In genomic region chr6:6918216-6918983, GRCh38 we compare ENCODE assay signal across 8 cellular contexts.
DNase-seq lines count a peak whose midpoint lies in the region; ATAC-seq and TF ChIP-seq lines count a peak whose summit lies in the region.

No MANE protein-coding gene starts in this region.

- CTCF ChIA-PET in activated CD4-positive, alpha-beta memory T cell treated with anti-CD3 and anti-CD28 coated beads for 36 hours (lab: Charles Lee) = interaction anchor here (1.0 to 1.1 kb wide), 3 partner anchors 168 to 241 kb away, joined by 3 read pairs; no protein-coding TSS in a partner anchor
- CTCF ChIA-PET in Caco-2 (lab: Charles Lee) = no interaction called here

- BruUV-seq in Caco-2 (replicated peaks; lab: Mats Ljungman, UMichigan) = no TSS peak

- H3K27me3 ChIP-seq in Caco-2 (replicated peaks; ENCODE audit: control insufficient read depth, insufficient read depth, low read length) = no peaks in the 10 kb centered on the region

- peaks cover 26% of the 10 kb centered on the region for H3K27me3 Mint-ChIP-seq in activated CD4-positive, alpha-beta memory T cell treated with anti-CD3 and anti-CD28 coated beads for 36 hours
- H3K27me3 Mint-ChIP-seq in Caco-2 (ENCODE audit: insufficient read depth, unreplicated experiment) (no peaks in the 10 kb centered on the region), endothelial cell (ENCODE audit: unreplicated experiment) (peaks cover 3% of the 10 kb centered on the region)

- POLR2A ChIA-PET in activated CD4-positive, alpha-beta memory T cell treated with anti-CD3 and anti-CD28 coated beads for 36 hours (lab: Charles Lee) = no interaction called here
- POLR2A ChIA-PET in Caco-2 (lab: Charles Lee) = no interaction called here

- peaks cover 17% of the 10 kb centered on the region for H3K4me1 Mint-ChIP-seq in activated CD4-positive, alpha-beta memory T cell treated with anti-CD3 and anti-CD28 coated beads for 36 hours (ENCODE audit: low read depth)
- peaks cover 6% of the 10 kb centered on the region for H3K4me1 Mint-ChIP-seq in Caco-2 (ENCODE audit: low read depth, unreplicated experiment)
- H3K4me1 Mint-ChIP-seq in endothelial cell (ENCODE audit: unreplicated experiment) = no peaks in the 10 kb centered on the region

- no peaks in the 10 kb centered on the region for H3K36me3 ChIP-seq in Caco-2 (ENCODE audit: control insufficient read depth, insufficient read depth, low read length)

- no peaks in the 10 kb centered on the region for H3K36me3 Mint-ChIP-seq in activated CD4-positive, alpha-beta memory T cell treated with anti-CD3 and anti-CD28 coated beads for 36 hours
- H3K36me3 Mint-ChIP-seq in Caco-2 (ENCODE audit: insufficient read depth, unreplicated experiment) (no peaks in the 10 kb centered on the region), endothelial cell (ENCODE audit: low read depth, unreplicated experiment) (no peaks in the 10 kb centered on the region)

- H3K9me3 Mint-ChIP-seq in activated CD4-positive, alpha-beta memory T cell treated with anti-CD3 and anti-CD28 coated beads for 36 hours = no peaks in the 10 kb centered on the region
- H3K9me3 Mint-ChIP-seq in Caco-2 (ENCODE audit: unreplicated experiment) = no peaks in the 10 kb centered on the region
- no peaks in the 10 kb centered on the region for H3K9me3 Mint-ChIP-seq in endothelial cell (ENCODE audit: unreplicated experiment)

- no peak overlapping the region for H3K4me3 ChIP-seq in Caco-2 (ENCODE audit: low read depth, low read length)

- DNase-seq in EL (peak; percentile 53), GM20000 (ENCODE audit: low spot score) (peak; percentile 83), iris pigment epithelial cell (ENCODE audit: low read depth) (peak; percentile 88), NCI-H748 (lab: John Stamatoyannopoulos, UW; ENCODE audit: unreplicated experiment) (no peak), Caco-2 (no peak), endothelial cell (ENCODE audit: low spot score) (no peak)
- DNase-seq in activated CD4-positive, alpha-beta memory T cell treated with anti-CD3 and anti-CD28 coated beads for 36 hours = peak; percentile 89

- no peaks in the 10 kb centered on the region for H3K9me3 ChIP-seq in Caco-2

- peak overlapping the region; percentile 18 for H3K27ac Mint-ChIP-seq in activated CD4-positive, alpha-beta memory T cell treated with anti-CD3 and anti-CD28 coated beads for 36 hours
- H3K27ac Mint-ChIP-seq in Caco-2 (ENCODE audit: unreplicated experiment) (no peak overlapping the region), endothelial cell (ENCODE audit: unreplicated experiment) (no peak overlapping the region)

- ATAC-seq in HG03521 (IDR thresholded peaks at IDR 0.05; ENCODE audit: unreplicated experiment) = peak; percentile 83

- no peak overlapping the region for H3K4me3 Mint-ChIP-seq in activated CD4-positive, alpha-beta memory T cell treated with anti-CD3 and anti-CD28 coated beads for 36 hours
- H3K4me3 Mint-ChIP-seq in Caco-2 (ENCODE audit: unreplicated experiment) = no peak overlapping the region
- no peak overlapping the region for H3K4me3 Mint-ChIP-seq in endothelial cell (ENCODE audit: unreplicated experiment)

- H3K4me1 ChIP-seq in Caco-2 = peaks cover under 1% of the 10 kb centered on the region; the same call in 1 of the 2 replicates

- intact Hi-C loops in activated CD4-positive, alpha-beta memory T cell treated with anti-CD3 and anti-CD28 coated beads for 36 hours (cut with micrococcal nuclease) = loop anchor here (1.0 to 5.0 kb wide), 9 partner anchors 62 to 319 kb away; no protein-coding TSS in a partner anchor
- intact Hi-C loops in Caco-2 (cut with micrococcal nuclease; ENCODE audit: unreplicated experiment) = loop anchor here (10.0 kb wide), 1 partner anchor 194 kb away; no protein-coding TSS in a partner anchor

- TF ChIP-seq CTCF in GM20000 (IDR thresholded peaks at IDR 0.05; ENCODE audit: extremely low read depth, missing control alignments) (no peak), Caco-2 (IDR thresholded peaks at IDR 0.05; ENCODE audit: insufficient read depth in 1 of 2, low read depth in 1 of 2, low read length in 1 of 2, severe bottlenecking in 1 of 2, unreplicated experiment in 1 of 2) (no peak), endothelial cell (IDR thresholded peaks at IDR 0.05; ENCODE audit: unreplicated experiment) (no peak)

Comparison
In these comparisons a context has a peak if more than half of its experiments do, and no peak if none do; other contexts are left out.
1. DNase-seq: peak in EL (single experiment), GM20000 (single experiment), activated CD4-positive, alpha-beta memory T cell treated with anti-CD3 and anti-CD28 coated beads for 36 hours (single experiment) and iris pigment epithelial cell (single experiment); none in NCI-H748 (single experiment), Caco-2 (0 of 2) and endothelial cell (single experiment).